In genomic region chr3:18442743-18443669, GRCh38 we compare ENCODE assay signal across 8 cellular contexts. TPM values are rescaled to one million over a fixed set of nuclear protein-coding genes. Genes with fewer than 3 reads are reported as not detected.
DNase-seq lines count a peak whose midpoint lies in the region; ATAC-seq and TF ChIP-seq lines count a peak whose summit lies in the region.

No MANE protein-coding gene starts in this region.

- no peak for TF ChIP-seq CTCF in BE2C (IDR thresholded peaks at IDR 0.05; ENCODE audit: low read depth, low read length)

- intact Hi-C loops in cardiac septum (cut with DNase I) = no loop called here
- intact Hi-C loops in left ventricle myocardium superior (cut with micrococcal nuclease) = no loop called here

- H3K27ac ChIP-seq in urinary bladder (ENCODE audit: low read depth) = no peak overlapping the region

- peaks cover 51 to 78% (median 73%) of the 10 kb centered on the region in 3 donors for H3K4me1 Mint-ChIP-seq in naive B cell

- H3K27me3 ChIP-seq in adipocyte (replicated peaks; ENCODE audit: control insufficient read depth, insufficient read depth, low read length) (peaks cover 25% of the 10 kb centered on the region), BE2C (peaks cover 41% of the 10 kb centered on the region)

- DNase-seq in cardiac septum (ENCODE audit: low spot score) = peak; percentile 68
- DNase-seq in left ventricle myocardium superior = no peak
- DNase-seq in adipocyte (ENCODE audit: low read depth) = no peak
- DNase-seq in naive B cell = no peak
- DNase-seq in BE2C = no peak
- DNase-seq in NCI-H82 treated with DMSO at 0.1 percent for 48 hours (lab: John Stamatoyannopoulos, UW; ENCODE audit: unreplicated experiment) = no peak
- DNase-seq in NCI-H1048 (lab: John Stamatoyannopoulos, UW) = no peak

- H3K4me3 Mint-ChIP-seq in naive B cell = peak overlapping the region; percentile 90 to 99 (median 97)

- WGBS in urinary bladder = 45% methylated on average over 11 of the region's 11 CpGs

- no peak for ATAC-seq in left ventricle myocardium superior
- no peak for ATAC-seq in naive B cell (ENCODE audit: low read depth in 2 of 2)

- no peaks in the 10 kb centered on the region for H3K36me3 ChIP-seq in adipocyte (ENCODE audit: control insufficient read depth, insufficient read depth, low read length, severe bottlenecking)
- peaks cover 1% of the 10 kb centered on the region for H3K36me3 ChIP-seq in urinary bladder (ENCODE audit: insufficient read depth)
- no peaks in the 10 kb centered on the region for H3K36me3 ChIP-seq in BE2C

- no peak overlapping the region for H3K9ac ChIP-seq in adipocyte (ENCODE audit: low read length)

- H3K9me3 ChIP-seq in adipocyte (ENCODE audit: control insufficient read depth, low read length) = no peaks in the 10 kb centered on the region
- no peaks in the 10 kb centered on the region for H3K9me3 ChIP-seq in BE2C

- peak overlapping the region; percentile 85 to 98 (median 97) for H3K27ac Mint-ChIP-seq in naive B cell

- H3K4me3 ChIP-seq in adipocyte (ENCODE audit: low read length) = peak overlapping the region; percentile 83
- peak overlapping the region; percentile 74 for H3K4me3 ChIP-seq in urinary bladder (ENCODE audit: low read depth, low read length)
- no peak overlapping the region for H3K4me3 ChIP-seq in BE2C (ENCODE audit: low read depth, low read length)

- H3K4me1 ChIP-seq in adipocyte (ENCODE audit: control insufficient read depth, insufficient read depth, low read length) = peaks cover 11% of the 10 kb centered on the region
- H3K4me1 ChIP-seq in urinary bladder (ENCODE audit: insufficient read depth) = no peaks in the 10 kb centered on the region
- H3K4me1 ChIP-seq in BE2C = no peaks in the 10 kb centered on the region

- peaks cover 1 to 3% of the 10 kb centered on the region in 2 donors for H3K36me3 Mint-ChIP-seq in naive B cell

- no peaks in the 10 kb centered on the region for H3K27me3 Mint-ChIP-seq in naive B cell

- peaks cover 0 to 2% (median under 1%) of the 10 kb centered on the region in 7 donors for H3K9me3 Mint-ChIP-seq in naive B cell

RNA-seq across cellular contexts. Expression of gene SATB1, which starts 17.9 kb away (rescaled TPM):
- total RNA-seq in cardiac septum (56.9 TPM), left ventricle myocardium superior (46.1 TPM), urinary bladder (74.2 TPM)
- polyA plus RNA-seq in naive B cell (ENCODE audit: low read depth in 6 of 6) (10 to 100 TPM; 44.5 to 68.6 (median 58.7) TPM), urinary bladder (40.3 TPM)
- 3.2 TPM for polyA plus RNA-seq in BE2C (2012; ENCODE audit: insufficient read depth, insufficient read length, low read depth)
